27 cellular contexts compared by ENCODE assay signal in genomic region chr7:19321925-19322470, GRCh38.
"Had no signal": no experiment of that assay in that cellular context is flagged by ENCODE, and none has a peak within 500 bp of the region (broad histone marks: within the 10 kb centered on the region; RNA-seq: fewer than 3 reads in every experiment).

No MANE protein-coding gene starts in this region.

- H3K4me1 ChIP-seq: pancreas, psoas muscle, sigmoid colon had no signal

- FAIRE-seq: kidney, pancreas had no signal

- H3K27ac ChIP-seq: neutrophil, pancreas, psoas muscle, sigmoid colon, tibial nerve had no signal

- DNase-seq: activated CD4-positive, alpha-beta memory T cell treated with anti-CD3 and anti-CD28 coated beads, Interleukin-2, amount 10 ng/mL, durations not matched to agents 7 days and 5 days; activated CD4-positive, alpha-beta T cell treated with anti-CD3 and anti-CD28 coated beads, Interleukin-2, amount 10 ng/mL, durations not matched to agents 7 days and 5 days; activated CD4-positive, CD25-positive, alpha-beta regulatory T cell treated with anti-CD3 and anti-CD28 coated beads, Interleukin-2, amount 50 U/mL, for 72 hours; activated gamma-delta T cell treated with Interleukin-2 at 50 U/mL for 16 hours; activated naive CD4-positive, alpha-beta T cell treated with anti-CD3 and anti-CD28 coated beads, Interleukin-2, amount 50 U/mL, for 16 hours; activated T-cell treated with anti-CD3 and anti-CD28 coated beads, Interleukin-2, amount 50 U/mL, for 4 hours; cortex of kidney; effector memory CD8-positive, alpha-beta T cell; erythroblast; foreskin fibroblast; head of caudate nucleus; hypothalamus; immature natural killer cell; kidney; left colon; midbrain; natural killer cell; pancreas; psoas muscle; sigmoid colon; stimulated activated CD4-positive, alpha-beta T cell treated with anti-CD3 and anti-CD28 coated beads, Interleukin-15, amount 100 ng/mL, for 24 hours; stimulated activated CD4-positive, alpha-beta T cell treated with anti-CD3 and anti-CD28 coated beads, Interleukin-2, amount 100 ng/mL, for 24 hours; stimulated activated naive CD4-positive, alpha-beta T cell; SW 1271; T1000 had no signal

- H3K4me3 ChIP-seq: pancreas, psoas muscle, sigmoid colon, tibial nerve had no signal

- H3K27me3 ChIP-seq: neutrophil, pancreas, sigmoid colon, tibial nerve had no signal

- H3K9me3 ChIP-seq: neutrophil, pancreas, psoas muscle, sigmoid colon, tibial nerve had no signal

- H3K36me3 ChIP-seq: neutrophil, pancreas, sigmoid colon, tibial nerve had no signal
